Comparison of ENCODE assay signal across 8 cellular contexts in the genomic region with DNA sequence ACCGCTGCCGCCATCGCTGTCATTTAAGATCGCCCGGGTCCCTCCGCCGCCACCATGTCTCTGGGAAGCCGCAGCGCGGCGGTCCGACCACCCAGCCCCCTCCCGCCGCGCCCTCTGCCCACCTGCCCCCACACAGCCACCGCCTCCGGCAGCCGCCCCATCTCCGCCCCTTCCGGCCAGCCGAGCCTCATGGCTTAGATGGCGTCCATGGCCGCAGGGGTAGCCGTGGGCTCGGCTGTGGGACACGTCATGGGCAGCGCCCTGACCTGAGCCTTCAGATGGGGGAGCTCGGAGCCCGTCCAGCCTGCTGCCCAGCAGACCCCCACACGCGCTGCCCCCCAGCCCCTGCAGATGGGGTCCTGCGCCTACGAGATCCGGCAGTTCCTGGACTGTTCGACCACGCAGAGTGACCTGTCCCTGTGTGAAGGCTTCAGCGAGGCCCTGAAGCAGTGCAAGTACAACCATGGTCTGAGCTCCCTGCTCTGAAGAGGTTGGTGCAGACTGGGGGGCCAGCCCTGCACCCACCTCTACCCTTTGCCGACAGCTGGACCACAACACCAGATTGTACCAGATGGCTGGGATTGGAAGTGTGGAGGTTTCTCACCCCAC.
DNase-seq lines count a peak whose midpoint lies in the region; ATAC-seq, FAIRE-seq and TF ChIP-seq lines count a peak whose summit lies in the region.

No MANE protein-coding gene starts in this region.

- no peaks in the 10 kb centered on the region for H4K20me1 ChIP-seq in astrocyte (ENCODE audit: insufficient read depth, low read length)

- no peak for FAIRE-seq in astrocyte (lab: Jason Lieb, UNC)

- peak in 1 of 2 experiments; percentile 71 for DNase-seq in HL-60 (ENCODE audit: low read depth in 1 of 2, low spot score in 1 of 2)
- no peak for DNase-seq in astrocyte (ENCODE audit: low read depth)
- peak; percentile 53 for DNase-seq in medulla oblongata (ENCODE audit: extremely low spot score)
- no peak for DNase-seq in omental fat pad (ENCODE audit: low spot score)
- no peak for DNase-seq in cerebellar cortex (ENCODE audit: low spot score)
- no peak for DNase-seq in activated CD4-positive, alpha-beta T cell treated with anti-CD3 and anti-CD28 coated beads for 1 hour

- H3K4me2 ChIP-seq in astrocyte (ENCODE audit: low read length) = peak overlapping the region; percentile 79

- H3K4me3 ChIP-seq in GM08714 (ENCODE audit: low read length) (peak overlapping the region; percentile 70), HL-60 (replicated peaks; ENCODE audit: insufficient read depth, low read length) (peak overlapping the region; percentile 64), astrocyte (ENCODE audit: insufficient read depth, low read depth, low read length) (peak overlapping the region; percentile 53)

- H3K4me3 Mint-ChIP-seq in astrocyte (ENCODE audit: unreplicated experiment) = no peak overlapping the region

- peaks cover 5% of the 10 kb centered on the region for H3K9me3 Mint-ChIP-seq in astrocyte (ENCODE audit: unreplicated experiment)

- H3K9me3 ChIP-seq in astrocyte (ENCODE audit: insufficient read depth, low read depth, low read length) = no peaks in the 10 kb centered on the region

- no peak for ATAC-seq in omental fat pad (ENCODE audit: low FRiP score)

- no peaks in the 10 kb centered on the region for H3K4me1 Mint-ChIP-seq in astrocyte (ENCODE audit: low read depth, unreplicated experiment)

- H2AFZ ChIP-seq in astrocyte (ENCODE audit: low read depth, low read length) = peak overlapping the region; percentile 93

- no peaks in the 10 kb centered on the region for H3K27me3 ChIP-seq in HL-60 (ENCODE audit: insufficient read depth, poor library complexity, severe bottlenecking)
- H3K27me3 ChIP-seq in astrocyte (ENCODE audit: insufficient read depth, low read length) = peaks cover 3% of the 10 kb centered on the region

- TF ChIP-seq CTCF in 22Rv1 (IDR thresholded peaks at IDR 0.05) (no peak), HL-60 (IDR thresholded peaks at IDR 0.05; ENCODE audit: insufficient read depth, low read length) (no peak), astrocyte (IDR thresholded peaks at IDR 0.05; ENCODE audit: insufficient read depth, low read depth, low read length) (no peak), omental fat pad (IDR thresholded peaks at IDR 0.05) (no peak)

- H3K36me3 Mint-ChIP-seq in astrocyte (ENCODE audit: low read depth, unreplicated experiment) = no peaks in the 10 kb centered on the region

- H3K27me3 Mint-ChIP-seq in astrocyte (ENCODE audit: low read depth, unreplicated experiment) = no peaks in the 10 kb centered on the region

- H3K9ac ChIP-seq in astrocyte (ENCODE audit: low read length) = peak overlapping the region; percentile 54

- peaks cover 1% of the 10 kb centered on the region for H3K4me1 ChIP-seq in astrocyte (ENCODE audit: insufficient read depth, low read length)

- no peak overlapping the region for H3K27ac Mint-ChIP-seq in astrocyte (ENCODE audit: unreplicated experiment)

- H3K27ac ChIP-seq in 22Rv1 = peak overlapping the region; percentile 81
- H3K27ac ChIP-seq in HL-60 (replicated peaks) = peak overlapping the region; percentile 96
- no peak overlapping the region for H3K27ac ChIP-seq in astrocyte (ENCODE audit: low read depth, low read length)

- no peaks in the 10 kb centered on the region for H3K36me3 ChIP-seq in astrocyte (ENCODE audit: insufficient read depth, low read length)

- H3K79me2 ChIP-seq in astrocyte (ENCODE audit: insufficient read depth, low read length) = no peaks in the 10 kb centered on the region
